Comparison of ENCODE assay signal across 1 cellular context in the genomic region with DNA sequence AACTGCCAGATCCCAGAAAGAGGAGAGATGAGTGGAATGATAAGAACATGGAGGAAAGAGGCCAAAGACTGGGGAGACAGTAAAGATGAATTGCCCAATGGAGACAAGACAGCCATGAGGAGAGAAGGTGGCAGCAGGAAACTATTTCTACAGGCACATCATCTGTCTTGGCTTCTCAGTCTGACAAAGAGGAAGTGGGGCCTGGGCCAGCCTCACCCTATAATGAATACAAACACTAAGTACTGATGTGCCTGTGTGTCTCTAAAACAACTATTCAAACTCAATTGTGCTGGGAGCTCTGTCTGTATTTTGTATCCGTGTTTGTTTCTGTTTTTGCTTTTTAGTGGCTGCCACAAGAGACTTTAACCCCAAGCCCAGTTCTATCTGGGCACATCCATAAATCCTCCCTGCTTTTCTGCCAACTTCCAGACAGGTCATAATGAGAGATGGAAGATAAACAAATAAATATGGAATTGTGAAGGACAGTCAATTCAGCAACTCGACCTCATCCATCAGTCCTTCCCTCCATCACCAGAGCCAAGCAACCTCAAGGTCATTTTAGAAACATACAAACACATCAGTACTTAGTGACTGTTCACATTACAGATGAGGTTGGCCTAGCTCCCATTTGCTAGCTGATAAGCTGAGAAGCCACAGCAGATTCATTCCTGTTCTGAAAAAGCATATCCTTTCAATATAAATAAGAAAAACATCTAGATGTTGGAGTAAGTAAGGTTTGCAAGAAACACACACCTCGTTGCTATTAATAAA.
TF ChIP-seq lines count a peak whose summit lies in the region.

No MANE protein-coding gene starts in this region.

TF ChIP-seq in SK-N-SH, 30 proteins besides CTCF, POLR2A, EP300 and RAD21 (continued from another document):
- TF ChIP-seq, protein P1, sequence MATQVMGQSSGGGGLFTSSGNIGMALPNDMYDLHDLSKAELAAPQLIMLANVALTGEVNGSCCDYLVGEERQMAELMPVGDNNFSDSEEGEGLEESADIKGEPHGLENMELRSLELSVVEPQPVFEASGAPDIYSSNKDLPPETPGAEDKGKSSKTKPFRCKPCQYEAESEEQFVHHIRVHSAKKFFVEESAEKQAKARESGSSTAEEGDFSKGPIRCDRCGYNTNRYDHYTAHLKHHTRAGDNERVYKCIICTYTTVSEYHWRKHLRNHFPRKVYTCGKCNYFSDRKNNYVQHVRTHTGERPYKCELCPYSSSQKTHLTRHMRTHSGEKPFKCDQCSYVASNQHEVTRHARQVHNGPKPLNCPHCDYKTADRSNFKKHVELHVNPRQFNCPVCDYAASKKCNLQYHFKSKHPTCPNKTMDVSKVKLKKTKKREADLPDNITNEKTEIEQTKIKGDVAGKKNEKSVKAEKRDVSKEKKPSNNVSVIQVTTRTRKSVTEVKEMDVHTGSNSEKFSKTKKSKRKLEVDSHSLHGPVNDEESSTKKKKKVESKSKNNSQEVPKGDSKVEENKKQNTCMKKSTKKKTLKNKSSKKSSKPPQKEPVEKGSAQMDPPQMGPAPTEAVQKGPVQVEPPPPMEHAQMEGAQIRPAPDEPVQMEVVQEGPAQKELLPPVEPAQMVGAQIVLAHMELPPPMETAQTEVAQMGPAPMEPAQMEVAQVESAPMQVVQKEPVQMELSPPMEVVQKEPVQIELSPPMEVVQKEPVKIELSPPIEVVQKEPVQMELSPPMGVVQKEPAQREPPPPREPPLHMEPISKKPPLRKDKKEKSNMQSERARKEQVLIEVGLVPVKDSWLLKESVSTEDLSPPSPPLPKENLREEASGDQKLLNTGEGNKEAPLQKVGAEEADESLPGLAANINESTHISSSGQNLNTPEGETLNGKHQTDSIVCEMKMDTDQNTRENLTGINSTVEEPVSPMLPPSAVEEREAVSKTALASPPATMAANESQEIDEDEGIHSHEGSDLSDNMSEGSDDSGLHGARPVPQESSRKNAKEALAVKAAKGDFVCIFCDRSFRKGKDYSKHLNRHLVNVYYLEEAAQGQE (IDR thresholded peaks at IDR 0.05; ENCODE audit: low read depth, low read length): no peak
- TF ChIP-seq TEAD4 (IDR thresholded peaks at IDR 0.05; ENCODE audit: borderline replicate concordance, insufficient read depth) (no peak), FOXM1 (IDR thresholded peaks at IDR 0.05; ENCODE audit: low read depth) (no peak), POLR2AphosphoS5 (IDR thresholded peaks at IDR 0.05; ENCODE audit: low read depth, low read length) (no peak), RCOR1 (IDR thresholded peaks at IDR 0.05; ENCODE audit: low read length) (0 out of 2 replicates have a peak, but pooled peaks have one; percentile 18), GABPA (IDR thresholded peaks at IDR 0.05; ENCODE audit: low read depth) (no peak)
- TF ChIP-seq, protein P2, sequence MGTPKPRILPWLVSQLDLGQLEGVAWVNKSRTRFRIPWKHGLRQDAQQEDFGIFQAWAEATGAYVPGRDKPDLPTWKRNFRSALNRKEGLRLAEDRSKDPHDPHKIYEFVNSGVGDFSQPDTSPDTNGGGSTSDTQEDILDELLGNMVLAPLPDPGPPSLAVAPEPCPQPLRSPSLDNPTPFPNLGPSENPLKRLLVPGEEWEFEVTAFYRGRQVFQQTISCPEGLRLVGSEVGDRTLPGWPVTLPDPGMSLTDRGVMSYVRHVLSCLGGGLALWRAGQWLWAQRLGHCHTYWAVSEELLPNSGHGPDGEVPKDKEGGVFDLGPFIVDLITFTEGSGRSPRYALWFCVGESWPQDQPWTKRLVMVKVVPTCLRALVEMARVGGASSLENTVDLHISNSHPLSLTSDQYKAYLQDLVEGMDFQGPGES (IDR thresholded peaks at IDR 0.05; ENCODE audit: low read depth, low read length): no peak
- TF ChIP-seq, protein P3, sequence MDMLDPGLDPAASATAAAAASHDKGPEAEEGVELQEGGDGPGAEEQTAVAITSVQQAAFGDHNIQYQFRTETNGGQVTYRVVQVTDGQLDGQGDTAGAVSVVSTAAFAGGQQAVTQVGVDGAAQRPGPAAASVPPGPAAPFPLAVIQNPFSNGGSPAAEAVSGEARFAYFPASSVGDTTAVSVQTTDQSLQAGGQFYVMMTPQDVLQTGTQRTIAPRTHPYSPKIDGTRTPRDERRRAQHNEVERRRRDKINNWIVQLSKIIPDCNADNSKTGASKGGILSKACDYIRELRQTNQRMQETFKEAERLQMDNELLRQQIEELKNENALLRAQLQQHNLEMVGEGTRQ (IDR thresholded peaks at IDR 0.05; ENCODE audit: borderline replicate concordance, low read depth, low read length): no peak
- TF ChIP-seq, protein P4, sequence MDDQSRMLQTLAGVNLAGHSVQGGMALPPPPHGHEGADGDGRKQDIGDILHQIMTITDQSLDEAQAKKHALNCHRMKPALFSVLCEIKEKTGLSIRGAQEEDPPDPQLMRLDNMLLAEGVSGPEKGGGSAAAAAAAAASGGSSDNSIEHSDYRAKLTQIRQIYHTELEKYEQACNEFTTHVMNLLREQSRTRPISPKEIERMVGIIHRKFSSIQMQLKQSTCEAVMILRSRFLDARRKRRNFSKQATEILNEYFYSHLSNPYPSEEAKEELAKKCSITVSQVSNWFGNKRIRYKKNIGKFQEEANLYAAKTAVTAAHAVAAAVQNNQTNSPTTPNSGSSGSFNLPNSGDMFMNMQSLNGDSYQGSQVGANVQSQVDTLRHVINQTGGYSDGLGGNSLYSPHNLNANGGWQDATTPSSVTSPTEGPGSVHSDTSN (IDR thresholded peaks at IDR 0.05): peak; percentile 4; the same call in 1 of the 2 replicates
